8 cellular contexts compared by ENCODE assay signal in genomic region chr12:29164477-29165163, GRCh38. TPM values are rescaled to one million over a fixed set of nuclear protein-coding genes. Genes with fewer than 3 reads are reported as not detected.
DNase-seq lines count a peak whose midpoint lies in the region; ATAC-seq, FAIRE-seq and TF ChIP-seq lines count a peak whose summit lies in the region.

No MANE protein-coding gene starts in this region.

- dilution Hi-C loops in endothelial cell of umbilical vein (cut with MboI; ENCODE audit: extremely low pct_ligation_motif_present, low sequenced_read_pairs) = no loop called here

- peaks cover 70% of the 10 kb centered on the region for H3K79me2 ChIP-seq in endothelial cell of umbilical vein (ENCODE audit: control insufficient read depth, insufficient read depth, low read length)

- CTCF ChIA-PET in endothelial cell of umbilical vein (lab: Charles Lee) = interaction anchor here (1.2 to 1.7 kb wide), 2 partner anchors 16 to 77 kb away, joined by 3 read pairs; no protein-coding TSS in a partner anchor

- FAIRE-seq in endothelial cell of umbilical vein (lab: Jason Lieb, UNC) = peak; percentile 82

- peak overlapping the region; percentile 74 for H3K9ac ChIP-seq in endothelial cell of umbilical vein (replicated peaks; ENCODE audit: extremely low read depth, insufficient read depth, low read length)

- no peak overlapping the region for H2AFZ ChIP-seq in endothelial cell of umbilical vein (ENCODE audit: low read depth, low read length)

- H3K36me3 ChIP-seq in endothelial cell of umbilical vein (ENCODE audit: control insufficient read depth in 2 of 2, extremely low read depth in 1 of 2, insufficient read depth in 2 of 2, low read length in 2 of 2) = peaks cover 0 to 3% of the 10 kb centered on the region in 2 experiments

- H4K20me1 ChIP-seq in endothelial cell of umbilical vein (replicated peaks; ENCODE audit: control insufficient read depth, extremely low read depth, insufficient read depth, low read length) = no peaks in the 10 kb centered on the region

- intact Hi-C loops in endothelial cell of umbilical vein (cut with micrococcal nuclease) = loop anchor here (1.0 to 2.0 kb wide), 3 partner anchors 15 to 78 kb away; partner anchors contain the start of gene FAR2

- no peak for TF ChIP-seq POLR2A in endothelial cell of umbilical vein (IDR thresholded peaks at IDR 0.05; ENCODE audit: low read depth, low read length)

- H3K4me3 ChIP-seq in endothelial cell of umbilical vein (replicated peaks in 1 of 3; ENCODE audit: insufficient read depth in 1 of 3, low read depth in 1 of 3, low read length in 3 of 3) (no peak overlapping the region), retinal pigment epithelial cell (ENCODE audit: low read length) (no peak overlapping the region)

- H3K9me3 ChIP-seq in endothelial cell of umbilical vein (replicated peaks; ENCODE audit: control insufficient read depth, insufficient read depth, low read length) = no peaks in the 10 kb centered on the region

- no TSS peak for BruUV-seq in endothelial cell of umbilical vein (replicated peaks; lab: Mats Ljungman, UMichigan)

- DNase-seq in activated CD4-positive, CD25-positive, alpha-beta regulatory T cell (lab: John Stamatoyannopoulos, UW) = no peak
- DNase-seq in NOMO-1 treated with DMSO at 0.1 percent for 48 hours (lab: John Stamatoyannopoulos, UW; ENCODE audit: unreplicated experiment) = peak; percentile 96
- peak; percentile 85 for DNase-seq in endothelial cell of umbilical vein (ENCODE audit: low read depth, low spot score)
- DNase-seq in retinal pigment epithelial cell (ENCODE audit: low read depth) = peak; percentile 52
- DNase-seq in NCI-H1417 treated with DMSO at 0.1 percent for 48 hours (lab: John Stamatoyannopoulos, UW) = no peak
- DNase-seq in KG1 (lab: John Stamatoyannopoulos, UW) = no peak

- peak overlapping the region; percentile 82 for H3K27ac ChIP-seq in endothelial cell of umbilical vein (ENCODE audit: insufficient read depth, low read depth, low read length)

- no peaks in the 10 kb centered on the region for H3K27me3 ChIP-seq in endothelial cell of umbilical vein (ENCODE audit: control insufficient read depth in 2 of 2, insufficient read depth in 2 of 2, low read length in 2 of 2)

- POLR2A ChIA-PET in endothelial cell of umbilical vein (lab: Charles Lee) = no interaction called here

- peaks cover 26% of the 10 kb centered on the region for H3K4me1 ChIP-seq in endothelial cell of umbilical vein (ENCODE audit: control insufficient read depth, extremely low read depth, insufficient read depth, low read length)

- peak overlapping the region; percentile 73 for H3K4me2 ChIP-seq in endothelial cell of umbilical vein (ENCODE audit: insufficient read depth, low read length)

- TF ChIP-seq CTCF in endothelial cell of umbilical vein (IDR thresholded peaks at IDR 0.05; ENCODE audit: extremely low read depth in 1 of 2, insufficient read depth in 1 of 2, low read depth in 1 of 2, low read length in 2 of 2) (no peak), retinal pigment epithelial cell (conservative IDR thresholded peaks at IDR 0.05; ENCODE audit: low read depth, low read length) (no peak)

- peak; percentile 80 to 82 for ATAC-seq in activated CD4-positive, CD25-positive, alpha-beta regulatory T cell treated with anti-CD3 and anti-CD28 coated beads, Interleukin-2, amount 50 U/mL, for 24 hours
- ATAC-seq in HG02678 (IDR thresholded peaks at IDR 0.05; ENCODE audit: unreplicated experiment) = peak; percentile 100

- H3K9me1 ChIP-seq in endothelial cell of umbilical vein (replicated peaks; ENCODE audit: control insufficient read depth, extremely low read depth, insufficient read depth, low read length) = no peaks in the 10 kb centered on the region

TF ChIP-seq in endothelial cell of umbilical vein, 7 proteins besides CTCF, POLR2A, EP300 and RAD21:
- no peak for TF ChIP-seq MAX (IDR thresholded peaks at IDR 0.05; ENCODE audit: insufficient read depth, insufficient read length)
- TF ChIP-seq FOS (IDR thresholded peaks at IDR 0.05; ENCODE audit: borderline replicate concordance, insufficient read depth, low read length) = peak; percentile 79
- TF ChIP-seq JUN (IDR thresholded peaks at IDR 0.05; ENCODE audit: borderline replicate concordance, insufficient read depth, insufficient read length, low read depth) = peak; percentile 98

RNA-seq across cellular contexts. Expression of gene FAR2, which starts 15.5 kb away (rescaled TPM):
- 61.7 and 66.3 TPM in 2 replicates for total RNA-seq in endothelial cell of umbilical vein
- polyA plus RNA-seq in endothelial cell of umbilical vein = 30.1 and 32.3 TPM in 2 replicates
- 27.3 and 31.8 TPM in 2 replicates for polyA plus RNA-seq in endothelial cell of umbilical vein (2011; cell fraction: cytosol; rRNA removed)
- 69.8 and 75.6 TPM in 2 replicates for polyA plus RNA-seq in endothelial cell of umbilical vein (2011; cell fraction: nucleus; rRNA removed)
- polyA plus RNA-seq in endothelial cell of umbilical vein (2012) = 50.9 and 55.0 TPM in 2 replicates
- 67.0 and 80.1 TPM in 2 replicates for polyA minus RNA-seq in endothelial cell of umbilical vein
- polyA minus RNA-seq in endothelial cell of umbilical vein (2011; cell fraction: cytosol; rRNA and poly(A)+ RNA removed) = not detected
- 115 and 140 TPM in 2 replicates for polyA minus RNA-seq in endothelial cell of umbilical vein (2011; cell fraction: nucleus; rRNA and poly(A)+ RNA removed)

Comparison
In these comparisons a context has a peak if more than half of its experiments do, and no peak if none do; other contexts are left out.
1. DNase-seq: peak in NOMO-1 treated with DMSO at 0.1 percent for 48 hours (single experiment), endothelial cell of umbilical vein (single experiment) and retinal pigment epithelial cell (single experiment); none in activated CD4-positive, CD25-positive, alpha-beta regulatory T cell (0 of 4), NCI-H1417 treated with DMSO at 0.1 percent for 48 hours (single experiment) and KG1 (single experiment).